1 cellular context compared by ENCODE assay signal in the genomic region with DNA sequence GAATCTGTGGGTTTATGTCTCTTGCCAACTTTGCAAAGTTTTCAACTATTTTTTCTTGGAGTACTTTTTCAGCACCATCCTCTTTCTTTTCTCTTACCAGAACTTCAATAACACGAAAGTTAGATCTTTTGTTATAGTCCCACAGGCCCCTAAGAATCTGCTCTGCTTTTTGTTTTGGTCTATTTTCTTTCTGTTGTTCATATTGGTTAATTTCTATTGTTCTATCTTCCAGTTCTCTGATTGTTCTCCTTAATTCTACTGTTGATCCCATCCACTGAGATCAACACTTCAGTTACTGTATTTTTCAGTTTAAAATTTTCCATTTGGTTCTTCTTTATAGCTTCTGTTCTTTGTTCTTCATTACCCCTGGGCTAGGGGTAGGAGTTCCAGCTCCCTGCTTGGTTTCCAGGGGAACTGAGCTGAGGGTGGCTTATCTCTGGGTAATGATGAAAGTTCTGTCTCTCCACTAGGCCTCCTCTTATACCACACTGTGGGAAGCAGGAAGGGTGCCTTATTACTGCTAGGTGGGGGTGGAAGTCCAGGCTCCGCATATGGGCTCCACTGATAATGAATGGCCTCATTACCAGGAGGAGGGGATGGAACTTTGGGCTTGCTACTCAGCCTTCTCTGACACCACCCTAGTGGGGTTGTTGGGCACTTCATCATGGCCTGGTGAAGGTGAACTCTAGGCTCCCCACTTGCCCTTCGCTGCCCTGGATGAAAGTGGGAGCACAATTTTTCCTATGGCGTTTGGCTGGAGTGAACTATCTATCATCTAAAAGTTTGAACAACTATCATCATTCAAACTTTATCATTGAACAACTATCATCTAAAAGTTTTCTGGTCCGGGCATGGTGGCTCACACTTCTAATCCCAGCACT.
TF ChIP-seq lines count a peak whose summit lies in the region.

No MANE protein-coding gene starts in this region.

TF ChIP-seq in K562, 482 proteins besides CTCF, POLR2A, EP300 and RAD21 (continued from another document and continues in another):
- TF ChIP-seq DIDO1 (tag; IDR thresholded peaks at IDR 0.05; ENCODE audit: low read depth) (no peak), NELFE (IDR thresholded peaks at IDR 0.05; ENCODE audit: insufficient read depth, insufficient read length) (no peak), ZNF140 (CRISPR knock-in tag; IDR thresholded peaks at IDR 0.05) (no peak), HMGN3 (IDR thresholded peaks at IDR 0.05; ENCODE audit: borderline replicate concordance, extremely low read depth, insufficient read length, low read depth, low read length) (peak; percentile 85), ARHGAP35 (IDR thresholded peaks at IDR 0.05; ENCODE audit: partially characterized antibody) (no peak), SRSF9 (IDR thresholded peaks at IDR 0.05; ENCODE audit: borderline replicate concordance, low read depth, low read length) (no peak), LARP7 (IDR thresholded peaks at IDR 0.05) (0 out of 2 replicates have a peak, but pooled peaks have one; percentile 60), ERF (CRISPR knock-in tag; IDR thresholded peaks at IDR 0.05) (peak; percentile 74; the same call in 1 of the 2 replicates), ZNF644 (tag; IDR thresholded peaks at IDR 0.05; ENCODE audit: low read depth) (peak; percentile 82), KDM2B (CRISPR knock-in tag; IDR thresholded peaks at IDR 0.05) (0 out of 2 replicates have a peak, but pooled peaks have one; percentile 12), L3MBTL2 (IDR thresholded peaks at IDR 0.05) (peak; percentile 70), GABPB1 (CRISPR knock-in tag; IDR thresholded peaks at IDR 0.05) (peak; percentile 83), MCM7 (IDR thresholded peaks at IDR 0.05) (no peak), CC2D1A (IDR thresholded peaks at IDR 0.05) (peak; percentile 77; the same call in 1 of the 2 replicates), RBFOX2 (IDR thresholded peaks at IDR 0.05; ENCODE audit: low read depth, low read length) (peak; percentile 20; the same call in 1 of the 2 replicates), GATA2 (CRISPR knock-in tag; IDR thresholded peaks at IDR 0.05) (peak; percentile 93), LEF1 (IDR thresholded peaks at IDR 0.05) (peak; percentile 98), HNRNPUL1 (IDR thresholded peaks at IDR 0.05; ENCODE audit: low read length) (no peak), EWSR1 (IDR thresholded peaks at IDR 0.05; ENCODE audit: borderline replicate concordance, low read depth, partially characterized antibody) (no peak), ZSCAN29 (IDR thresholded peaks at IDR 0.05) (no peak), TBP (optimal IDR thresholded peaks at IDR 0.05; ENCODE audit: low read depth, low read length) (peak; percentile 65), ZNF77 (CRISPR knock-in tag; IDR thresholded peaks at IDR 0.05) (no peak), MCM3 (IDR thresholded peaks at IDR 0.05) (no peak), EP400 (IDR thresholded peaks at IDR 0.05) (peak; percentile 56), ZKSCAN3 (CRISPR knock-in tag; IDR thresholded peaks at IDR 0.05) (no peak), PHF21A (IDR thresholded peaks at IDR 0.05; ENCODE audit: borderline replicate concordance, low read depth) (peak; percentile 67; the same call in 1 of the 2 replicates), FOXJ2 (tag; IDR thresholded peaks at IDR 0.05) (no peak; the same call in 1 of the 2 replicates), NFXL1 (CRISPR knock-in tag; IDR thresholded peaks at IDR 0.05) (no peak), ZNF668 (CRISPR knock-in tag; IDR thresholded peaks at IDR 0.05) (no peak), SRF (CRISPR knock-in tag; IDR thresholded peaks at IDR 0.05) (peak in 1 of 2 experiments; percentile 82; a peak in 3 of 4 replicates), ZFP30 (CRISPR knock-in tag; IDR thresholded peaks at IDR 0.05; ENCODE audit: borderline replicate concordance) (no peak), NRF1 (conservative IDR thresholded peaks at IDR 0.05 in 1 of 2, IDR thresholded peaks at IDR 0.05 in 1 of 2) (peak; percentile 14 to 36; a peak in 1 of 4 replicates)
- TF ChIP-seq, protein P1, sequence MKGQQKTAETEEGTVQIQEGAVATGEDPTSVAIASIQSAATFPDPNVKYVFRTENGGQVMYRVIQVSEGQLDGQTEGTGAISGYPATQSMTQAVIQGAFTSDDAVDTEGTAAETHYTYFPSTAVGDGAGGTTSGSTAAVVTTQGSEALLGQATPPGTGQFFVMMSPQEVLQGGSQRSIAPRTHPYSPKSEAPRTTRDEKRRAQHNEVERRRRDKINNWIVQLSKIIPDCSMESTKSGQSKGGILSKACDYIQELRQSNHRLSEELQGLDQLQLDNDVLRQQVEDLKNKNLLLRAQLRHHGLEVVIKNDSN (CRISPR knock-in tag; IDR thresholded peaks at IDR 0.05): no peak
- TF ChIP-seq, protein P2, sequence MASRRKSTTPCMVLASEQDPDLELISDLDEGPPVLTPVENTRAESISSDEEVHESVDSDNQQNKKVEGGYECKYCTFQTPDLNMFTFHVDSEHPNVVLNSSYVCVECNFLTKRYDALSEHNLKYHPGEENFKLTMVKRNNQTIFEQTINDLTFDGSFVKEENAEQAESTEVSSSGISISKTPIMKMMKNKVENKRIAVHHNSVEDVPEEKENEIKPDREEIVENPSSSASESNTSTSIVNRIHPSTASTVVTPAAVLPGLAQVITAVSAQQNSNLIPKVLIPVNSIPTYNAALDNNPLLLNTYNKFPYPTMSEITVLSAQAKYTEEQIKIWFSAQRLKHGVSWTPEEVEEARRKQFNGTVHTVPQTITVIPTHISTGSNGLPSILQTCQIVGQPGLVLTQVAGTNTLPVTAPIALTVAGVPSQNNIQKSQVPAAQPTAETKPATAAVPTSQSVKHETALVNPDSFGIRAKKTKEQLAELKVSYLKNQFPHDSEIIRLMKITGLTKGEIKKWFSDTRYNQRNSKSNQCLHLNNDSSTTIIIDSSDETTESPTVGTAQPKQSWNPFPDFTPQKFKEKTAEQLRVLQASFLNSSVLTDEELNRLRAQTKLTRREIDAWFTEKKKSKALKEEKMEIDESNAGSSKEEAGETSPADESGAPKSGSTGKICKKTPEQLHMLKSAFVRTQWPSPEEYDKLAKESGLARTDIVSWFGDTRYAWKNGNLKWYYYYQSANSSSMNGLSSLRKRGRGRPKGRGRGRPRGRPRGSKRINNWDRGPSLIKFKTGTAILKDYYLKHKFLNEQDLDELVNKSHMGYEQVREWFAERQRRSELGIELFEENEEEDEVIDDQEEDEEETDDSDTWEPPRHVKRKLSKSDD (conservative IDR thresholded peaks at IDR 0.05; ENCODE audit: low read length): peak; percentile 68; the same call in 1 of the 2 replicates
- TF ChIP-seq, protein P3, sequence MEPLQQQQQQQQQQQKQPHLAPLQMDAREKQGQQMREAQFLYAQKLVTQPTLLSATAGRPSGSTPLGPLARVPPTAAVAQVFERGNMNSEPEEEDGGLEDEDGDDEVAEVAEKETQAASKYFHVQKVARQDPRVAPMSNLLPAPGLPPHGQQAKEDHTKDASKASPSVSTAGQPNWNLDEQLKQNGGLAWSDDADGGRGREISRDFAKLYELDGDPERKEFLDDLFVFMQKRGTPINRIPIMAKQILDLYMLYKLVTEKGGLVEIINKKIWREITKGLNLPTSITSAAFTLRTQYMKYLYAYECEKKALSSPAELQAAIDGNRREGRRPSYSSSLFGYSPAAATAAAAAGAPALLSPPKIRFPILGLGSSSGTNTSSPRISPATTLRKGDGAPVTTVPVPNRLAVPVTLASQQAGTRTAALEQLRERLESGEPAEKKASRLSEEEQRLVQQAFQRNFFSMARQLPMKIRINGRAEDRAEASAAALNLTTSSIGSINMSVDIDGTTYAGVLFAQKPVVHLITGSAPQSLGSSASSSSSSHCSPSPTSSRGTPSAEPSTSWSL (CRISPR knock-in tag; IDR thresholded peaks at IDR 0.05; ENCODE audit: borderline replicate concordance): no peak
- TF ChIP-seq, protein P4, sequence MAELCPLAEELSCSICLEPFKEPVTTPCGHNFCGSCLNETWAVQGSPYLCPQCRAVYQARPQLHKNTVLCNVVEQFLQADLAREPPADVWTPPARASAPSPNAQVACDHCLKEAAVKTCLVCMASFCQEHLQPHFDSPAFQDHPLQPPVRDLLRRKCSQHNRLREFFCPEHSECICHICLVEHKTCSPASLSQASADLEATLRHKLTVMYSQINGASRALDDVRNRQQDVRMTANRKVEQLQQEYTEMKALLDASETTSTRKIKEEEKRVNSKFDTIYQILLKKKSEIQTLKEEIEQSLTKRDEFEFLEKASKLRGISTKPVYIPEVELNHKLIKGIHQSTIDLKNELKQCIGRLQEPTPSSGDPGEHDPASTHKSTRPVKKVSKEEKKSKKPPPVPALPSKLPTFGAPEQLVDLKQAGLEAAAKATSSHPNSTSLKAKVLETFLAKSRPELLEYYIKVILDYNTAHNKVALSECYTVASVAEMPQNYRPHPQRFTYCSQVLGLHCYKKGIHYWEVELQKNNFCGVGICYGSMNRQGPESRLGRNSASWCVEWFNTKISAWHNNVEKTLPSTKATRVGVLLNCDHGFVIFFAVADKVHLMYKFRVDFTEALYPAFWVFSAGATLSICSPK (IDR thresholded peaks at IDR 0.05; ENCODE audit: borderline replicate concordance): 0 out of 2 replicates have a peak, but pooled peaks have one; percentile 18
- TF ChIP-seq, protein P5, sequence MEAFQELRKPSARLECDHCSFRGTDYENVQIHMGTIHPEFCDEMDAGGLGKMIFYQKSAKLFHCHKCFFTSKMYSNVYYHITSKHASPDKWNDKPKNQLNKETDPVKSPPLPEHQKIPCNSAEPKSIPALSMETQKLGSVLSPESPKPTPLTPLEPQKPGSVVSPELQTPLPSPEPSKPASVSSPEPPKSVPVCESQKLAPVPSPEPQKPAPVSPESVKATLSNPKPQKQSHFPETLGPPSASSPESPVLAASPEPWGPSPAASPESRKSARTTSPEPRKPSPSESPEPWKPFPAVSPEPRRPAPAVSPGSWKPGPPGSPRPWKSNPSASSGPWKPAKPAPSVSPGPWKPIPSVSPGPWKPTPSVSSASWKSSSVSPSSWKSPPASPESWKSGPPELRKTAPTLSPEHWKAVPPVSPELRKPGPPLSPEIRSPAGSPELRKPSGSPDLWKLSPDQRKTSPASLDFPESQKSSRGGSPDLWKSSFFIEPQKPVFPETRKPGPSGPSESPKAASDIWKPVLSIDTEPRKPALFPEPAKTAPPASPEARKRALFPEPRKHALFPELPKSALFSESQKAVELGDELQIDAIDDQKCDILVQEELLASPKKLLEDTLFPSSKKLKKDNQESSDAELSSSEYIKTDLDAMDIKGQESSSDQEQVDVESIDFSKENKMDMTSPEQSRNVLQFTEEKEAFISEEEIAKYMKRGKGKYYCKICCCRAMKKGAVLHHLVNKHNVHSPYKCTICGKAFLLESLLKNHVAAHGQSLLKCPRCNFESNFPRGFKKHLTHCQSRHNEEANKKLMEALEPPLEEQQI (IDR thresholded peaks at IDR 0.05): no peak
- TF ChIP-seq, protein P6, sequence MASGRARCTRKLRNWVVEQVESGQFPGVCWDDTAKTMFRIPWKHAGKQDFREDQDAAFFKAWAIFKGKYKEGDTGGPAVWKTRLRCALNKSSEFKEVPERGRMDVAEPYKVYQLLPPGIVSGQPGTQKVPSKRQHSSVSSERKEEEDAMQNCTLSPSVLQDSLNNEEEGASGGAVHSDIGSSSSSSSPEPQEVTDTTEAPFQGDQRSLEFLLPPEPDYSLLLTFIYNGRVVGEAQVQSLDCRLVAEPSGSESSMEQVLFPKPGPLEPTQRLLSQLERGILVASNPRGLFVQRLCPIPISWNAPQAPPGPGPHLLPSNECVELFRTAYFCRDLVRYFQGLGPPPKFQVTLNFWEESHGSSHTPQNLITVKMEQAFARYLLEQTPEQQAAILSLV (tag; IDR thresholded peaks at IDR 0.05): no peak; the same call in 1 of the 2 replicates
- TF ChIP-seq, protein P7, sequence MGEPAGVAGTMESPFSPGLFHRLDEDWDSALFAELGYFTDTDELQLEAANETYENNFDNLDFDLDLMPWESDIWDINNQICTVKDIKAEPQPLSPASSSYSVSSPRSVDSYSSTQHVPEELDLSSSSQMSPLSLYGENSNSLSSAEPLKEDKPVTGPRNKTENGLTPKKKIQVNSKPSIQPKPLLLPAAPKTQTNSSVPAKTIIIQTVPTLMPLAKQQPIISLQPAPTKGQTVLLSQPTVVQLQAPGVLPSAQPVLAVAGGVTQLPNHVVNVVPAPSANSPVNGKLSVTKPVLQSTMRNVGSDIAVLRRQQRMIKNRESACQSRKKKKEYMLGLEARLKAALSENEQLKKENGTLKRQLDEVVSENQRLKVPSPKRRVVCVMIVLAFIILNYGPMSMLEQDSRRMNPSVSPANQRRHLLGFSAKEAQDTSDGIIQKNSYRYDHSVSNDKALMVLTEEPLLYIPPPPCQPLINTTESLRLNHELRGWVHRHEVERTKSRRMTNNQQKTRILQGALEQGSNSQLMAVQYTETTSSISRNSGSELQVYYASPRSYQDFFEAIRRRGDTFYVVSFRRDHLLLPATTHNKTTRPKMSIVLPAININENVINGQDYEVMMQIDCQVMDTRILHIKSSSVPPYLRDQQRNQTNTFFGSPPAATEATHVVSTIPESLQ (CRISPR knock-in tag; IDR thresholded peaks at IDR 0.05): no peak
- TF ChIP-seq, protein P8, sequence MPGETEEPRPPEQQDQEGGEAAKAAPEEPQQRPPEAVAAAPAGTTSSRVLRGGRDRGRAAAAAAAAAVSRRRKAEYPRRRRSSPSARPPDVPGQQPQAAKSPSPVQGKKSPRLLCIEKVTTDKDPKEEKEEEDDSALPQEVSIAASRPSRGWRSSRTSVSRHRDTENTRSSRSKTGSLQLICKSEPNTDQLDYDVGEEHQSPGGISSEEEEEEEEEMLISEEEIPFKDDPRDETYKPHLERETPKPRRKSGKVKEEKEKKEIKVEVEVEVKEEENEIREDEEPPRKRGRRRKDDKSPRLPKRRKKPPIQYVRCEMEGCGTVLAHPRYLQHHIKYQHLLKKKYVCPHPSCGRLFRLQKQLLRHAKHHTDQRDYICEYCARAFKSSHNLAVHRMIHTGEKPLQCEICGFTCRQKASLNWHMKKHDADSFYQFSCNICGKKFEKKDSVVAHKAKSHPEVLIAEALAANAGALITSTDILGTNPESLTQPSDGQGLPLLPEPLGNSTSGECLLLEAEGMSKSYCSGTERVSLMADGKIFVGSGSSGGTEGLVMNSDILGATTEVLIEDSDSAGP (CRISPR knock-in tag; IDR thresholded peaks at IDR 0.05): no peak
- TF ChIP-seq, protein P9, sequence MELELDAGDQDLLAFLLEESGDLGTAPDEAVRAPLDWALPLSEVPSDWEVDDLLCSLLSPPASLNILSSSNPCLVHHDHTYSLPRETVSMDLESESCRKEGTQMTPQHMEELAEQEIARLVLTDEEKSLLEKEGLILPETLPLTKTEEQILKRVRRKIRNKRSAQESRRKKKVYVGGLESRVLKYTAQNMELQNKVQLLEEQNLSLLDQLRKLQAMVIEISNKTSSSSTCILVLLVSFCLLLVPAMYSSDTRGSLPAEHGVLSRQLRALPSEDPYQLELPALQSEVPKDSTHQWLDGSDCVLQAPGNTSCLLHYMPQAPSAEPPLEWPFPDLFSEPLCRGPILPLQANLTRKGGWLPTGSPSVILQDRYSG (tag; conservative IDR thresholded peaks at IDR 0.05; ENCODE audit: low read depth): peak; percentile 47; the same call in 1 of the 2 replicates
- TF ChIP-seq, protein P10, sequence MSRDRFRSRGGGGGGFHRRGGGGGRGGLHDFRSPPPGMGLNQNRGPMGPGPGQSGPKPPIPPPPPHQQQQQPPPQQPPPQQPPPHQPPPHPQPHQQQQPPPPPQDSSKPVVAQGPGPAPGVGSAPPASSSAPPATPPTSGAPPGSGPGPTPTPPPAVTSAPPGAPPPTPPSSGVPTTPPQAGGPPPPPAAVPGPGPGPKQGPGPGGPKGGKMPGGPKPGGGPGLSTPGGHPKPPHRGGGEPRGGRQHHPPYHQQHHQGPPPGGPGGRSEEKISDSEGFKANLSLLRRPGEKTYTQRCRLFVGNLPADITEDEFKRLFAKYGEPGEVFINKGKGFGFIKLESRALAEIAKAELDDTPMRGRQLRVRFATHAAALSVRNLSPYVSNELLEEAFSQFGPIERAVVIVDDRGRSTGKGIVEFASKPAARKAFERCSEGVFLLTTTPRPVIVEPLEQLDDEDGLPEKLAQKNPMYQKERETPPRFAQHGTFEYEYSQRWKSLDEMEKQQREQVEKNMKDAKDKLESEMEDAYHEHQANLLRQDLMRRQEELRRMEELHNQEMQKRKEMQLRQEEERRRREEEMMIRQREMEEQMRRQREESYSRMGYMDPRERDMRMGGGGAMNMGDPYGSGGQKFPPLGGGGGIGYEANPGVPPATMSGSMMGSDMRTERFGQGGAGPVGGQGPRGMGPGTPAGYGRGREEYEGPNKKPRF (IDR thresholded peaks at IDR 0.05; ENCODE audit: low read depth, low read length): no peak
